In genomic region chr17:79508291-79508716, GRCh38 we compare ENCODE assay signal across 18 cellular contexts.
A peak's percentile ranks its signal among the peaks of the same experiment; 100 is the strongest.
DNase-seq lines count a peak whose midpoint lies in the region; ATAC-seq and TF ChIP-seq lines count a peak whose summit lies in the region.
"Had no signal": no experiment of that assay in that cellular context is flagged by ENCODE, and none has a peak within 500 bp of the region (broad histone marks: within the 10 kb centered on the region; RNA-seq: fewer than 3 reads in every experiment).

No MANE protein-coding gene starts in this region.

- no peak overlapping the region for H3K4me3 ChIP-seq in SK-N-SH (ENCODE audit: low read depth in 2 of 2, low read length in 1 of 2)
- no peak overlapping the region for H3K4me3 ChIP-seq in gastroesophageal sphincter
- H3K4me3 ChIP-seq: BLaER1, GM23248, HAP-1 had no signal

- H3K36me3 ChIP-seq in SK-N-SH (replicated peaks in 1 of 2; ENCODE audit: control insufficient read depth in 1 of 2, insufficient read depth in 2 of 2, low read length in 1 of 2): no peaks in the 10 kb centered on the region
- no peaks in the 10 kb centered on the region for H3K36me3 ChIP-seq in gastroesophageal sphincter
- H3K36me3 ChIP-seq: HAP-1 had no signal

- H3F3A ChIP-seq in SK-N-SH (replicated peaks; ENCODE audit: insufficient read depth): no peaks in the 10 kb centered on the region

- no peak for TF ChIP-seq CTCF in SK-N-SH (IDR thresholded peaks at IDR 0.05)
- TF ChIP-seq CTCF in gastroesophageal sphincter (IDR thresholded peaks at IDR 0.05): no peak

- no peaks in the 10 kb centered on the region for H3K9me2 ChIP-seq in SK-N-SH

- H2AFZ ChIP-seq in SK-N-SH (ENCODE audit: low read depth): no peak overlapping the region
- H2AFZ ChIP-seq: GM23248 had no signal

- H3K9ac ChIP-seq in SK-N-SH: no peak overlapping the region
- H3K9ac ChIP-seq: BLaER1, GM23248 had no signal

- TF ChIP-seq RAD21 in SK-N-SH (IDR thresholded peaks at IDR 0.05; ENCODE audit: low read length): no peak

- TF ChIP-seq EP300 in SK-N-SH (IDR thresholded peaks at IDR 0.05; ENCODE audit: borderline replicate concordance in 1 of 2, low read depth in 1 of 2, low read length in 1 of 2) (no peak), gastroesophageal sphincter (IDR thresholded peaks at IDR 0.05) (no peak)

- H3K9me3 ChIP-seq in SK-N-SH (no peaks in the 10 kb centered on the region), gastroesophageal sphincter (no peaks in the 10 kb centered on the region)
- H3K9me3 ChIP-seq: HAP-1 had no signal

- WGBS in SK-N-SH (ENCODE audit: low lambda C conversion rate): 24% methylated on average over 20 of the region's 22 CpGs
- 50% methylated on average over 4 of the region's 22 CpGs; no CpG with 5 or more reads in 1 of the 2 donors for WGBS in gastroesophageal sphincter (ENCODE audit: low coverage in 1 of 2), 2 donors

- H3K4me2 ChIP-seq in SK-N-SH: no peak overlapping the region
- H3K4me2 ChIP-seq: BLaER1 had no signal

- CTCF ChIA-PET in SK-N-SH (lab: Yijun Ruan, JAX): interaction anchor here (1.4 to 2.2 kb wide), 3 partner anchors 9 to 104 kb away, joined by 5 to 8 read pairs (median 6); no protein-coding TSS in a partner anchor

- DNase-seq in SK-N-SH (peak; percentile 56), left kidney (ENCODE audit: low read depth, low spot score) (peak; percentile 69)
- DNase-seq: Caco-2; CD4-positive, CD25-positive, alpha-beta regulatory T cell; CD8-positive, alpha-beta T cell; DMS153; DND-41; GM23248 had no signal

- H3K4me1 ChIP-seq in SK-N-SH (ENCODE audit: control insufficient read depth in 1 of 2, insufficient read depth in 2 of 2, low read depth in 1 of 2, low read length in 1 of 2) (no peaks in the 10 kb centered on the region; a peak in 1 of 4 replicates), gastroesophageal sphincter (no peaks in the 10 kb centered on the region)
- H3K4me1 ChIP-seq: BLaER1, Caco-2, HAP-1 had no signal

- no peak for TF ChIP-seq POLR2A in gastroesophageal sphincter (IDR thresholded peaks at IDR 0.05)

- no peaks in the 10 kb centered on the region for H3K27me3 ChIP-seq in SK-N-SH (ENCODE audit: insufficient read depth)
- peaks cover 34% of the 10 kb centered on the region for H3K27me3 ChIP-seq in gastroesophageal sphincter
- H3K27me3 ChIP-seq: BLaER1 had no signal

- H3K79me2 ChIP-seq in SK-N-SH (ENCODE audit: insufficient read depth): no peaks in the 10 kb centered on the region

- H4K20me1 ChIP-seq in SK-N-SH (ENCODE audit: insufficient read depth): no peaks in the 10 kb centered on the region
- H4K20me1 ChIP-seq: BLaER1 had no signal

- no peak for ATAC-seq in SK-N-SH treated with all-trans-retinoic acid at 6 μM for 48 hours
- ATAC-seq in gastroesophageal sphincter: no peak
- no peak for ATAC-seq in GM19035 (IDR thresholded peaks at IDR 0.05; ENCODE audit: unreplicated experiment)
- ATAC-seq in GM18868 (IDR thresholded peaks at IDR 0.05; ENCODE audit: unreplicated experiment): no peak
- ATAC-seq: CD8-positive, alpha-beta T cell had no signal

- POLR2A ChIA-PET in SK-N-SH (lab: Yijun Ruan, JAX): no interaction called here

- H3K27ac ChIP-seq in SK-N-SH (ENCODE audit: low read depth in 2 of 2, low read length in 1 of 2) (no peak overlapping the region), cingulate gyrus (ENCODE audit: low read depth, low read length) (peak overlapping the region; percentile 19), temporal lobe (ENCODE audit: low read depth, low read length) (peak overlapping the region; percentile 45), gastroesophageal sphincter (no peak overlapping the region)
- H3K27ac ChIP-seq: 22Rv1, BLaER1, C4-2B, GM23248 had no signal

TF ChIP-seq in SK-N-SH, 30 proteins besides CTCF, POLR2A, EP300 and RAD21 (continues in another document):
- TF ChIP-seq, protein P1, sequence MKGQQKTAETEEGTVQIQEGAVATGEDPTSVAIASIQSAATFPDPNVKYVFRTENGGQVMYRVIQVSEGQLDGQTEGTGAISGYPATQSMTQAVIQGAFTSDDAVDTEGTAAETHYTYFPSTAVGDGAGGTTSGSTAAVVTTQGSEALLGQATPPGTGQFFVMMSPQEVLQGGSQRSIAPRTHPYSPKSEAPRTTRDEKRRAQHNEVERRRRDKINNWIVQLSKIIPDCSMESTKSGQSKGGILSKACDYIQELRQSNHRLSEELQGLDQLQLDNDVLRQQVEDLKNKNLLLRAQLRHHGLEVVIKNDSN (IDR thresholded peaks at IDR 0.05; ENCODE audit: borderline replicate concordance, low read depth): no peak
- no peak for TF ChIP-seq TCF12 (IDR thresholded peaks at IDR 0.05)
- TF ChIP-seq RXRA (IDR thresholded peaks at IDR 0.05; ENCODE audit: borderline replicate concordance, low read depth): no peak
- TF ChIP-seq REST (IDR thresholded peaks at IDR 0.05; ENCODE audit: low read depth, low read length): no peak
- no peak for TF ChIP-seq RFX5 (IDR thresholded peaks at IDR 0.05; ENCODE audit: low read length)
- TF ChIP-seq NFIC (IDR thresholded peaks at IDR 0.05; ENCODE audit: borderline replicate concordance): no peak
- no peak for TF ChIP-seq FOSL2 (IDR thresholded peaks at IDR 0.05; ENCODE audit: borderline replicate concordance, low read depth)

TF ChIP-seq in SK-N-SH treated with all-trans-retinoic acid at 6 μM for 48 hours, 23 proteins besides CTCF, POLR2A, EP300 and RAD21:
- TF ChIP-seq ISL1 (CRISPR knock-in tag; IDR thresholded peaks at IDR 0.05) (no peak), ZNF70 (CRISPR knock-in tag; IDR thresholded peaks at IDR 0.05) (no peak)
- TF ChIP-seq, protein P2, sequence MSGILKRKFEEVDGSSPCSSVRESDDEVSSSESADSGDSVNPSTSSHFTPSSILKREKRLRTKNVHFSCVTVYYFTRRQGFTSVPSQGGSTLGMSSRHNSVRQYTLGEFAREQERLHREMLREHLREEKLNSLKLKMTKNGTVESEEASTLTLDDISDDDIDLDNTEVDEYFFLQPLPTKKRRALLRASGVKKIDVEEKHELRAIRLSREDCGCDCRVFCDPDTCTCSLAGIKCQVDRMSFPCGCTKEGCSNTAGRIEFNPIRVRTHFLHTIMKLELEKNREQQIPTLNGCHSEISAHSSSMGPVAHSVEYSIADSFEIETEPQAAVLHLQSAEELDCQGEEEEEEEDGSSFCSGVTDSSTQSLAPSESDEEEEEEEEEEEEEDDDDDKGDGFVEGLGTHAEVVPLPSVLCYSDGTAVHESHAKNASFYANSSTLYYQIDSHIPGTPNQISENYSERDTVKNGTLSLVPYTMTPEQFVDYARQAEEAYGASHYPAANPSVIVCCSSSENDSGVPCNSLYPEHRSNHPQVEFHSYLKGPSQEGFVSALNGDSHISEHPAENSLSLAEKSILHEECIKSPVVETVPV (CRISPR knock-in tag; IDR thresholded peaks at IDR 0.05): no peak
- TF ChIP-seq, protein P3, sequence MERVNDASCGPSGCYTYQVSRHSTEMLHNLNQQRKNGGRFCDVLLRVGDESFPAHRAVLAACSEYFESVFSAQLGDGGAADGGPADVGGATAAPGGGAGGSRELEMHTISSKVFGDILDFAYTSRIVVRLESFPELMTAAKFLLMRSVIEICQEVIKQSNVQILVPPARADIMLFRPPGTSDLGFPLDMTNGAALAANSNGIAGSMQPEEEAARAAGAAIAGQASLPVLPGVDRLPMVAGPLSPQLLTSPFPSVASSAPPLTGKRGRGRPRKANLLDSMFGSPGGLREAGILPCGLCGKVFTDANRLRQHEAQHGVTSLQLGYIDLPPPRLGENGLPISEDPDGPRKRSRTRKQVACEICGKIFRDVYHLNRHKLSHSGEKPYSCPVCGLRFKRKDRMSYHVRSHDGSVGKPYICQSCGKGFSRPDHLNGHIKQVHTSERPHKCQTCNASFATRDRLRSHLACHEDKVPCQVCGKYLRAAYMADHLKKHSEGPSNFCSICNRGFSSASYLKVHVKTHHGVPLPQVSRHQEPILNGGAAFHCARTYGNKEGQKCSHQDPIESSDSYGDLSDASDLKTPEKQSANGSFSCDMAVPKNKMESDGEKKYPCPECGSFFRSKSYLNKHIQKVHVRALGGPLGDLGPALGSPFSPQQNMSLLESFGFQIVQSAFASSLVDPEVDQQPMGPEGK (CRISPR knock-in tag; IDR thresholded peaks at IDR 0.05; ENCODE audit: borderline replicate concordance): no peak

Comparison
In these comparisons a context has a peak if more than half of its experiments do, and no peak if none do; other contexts are left out.
1. H3K27ac ChIP-seq: peak in cingulate gyrus (single experiment) and temporal lobe (single experiment); none in SK-N-SH (0 of 2) and gastroesophageal sphincter (0 of 4).